In the genomic region with DNA sequence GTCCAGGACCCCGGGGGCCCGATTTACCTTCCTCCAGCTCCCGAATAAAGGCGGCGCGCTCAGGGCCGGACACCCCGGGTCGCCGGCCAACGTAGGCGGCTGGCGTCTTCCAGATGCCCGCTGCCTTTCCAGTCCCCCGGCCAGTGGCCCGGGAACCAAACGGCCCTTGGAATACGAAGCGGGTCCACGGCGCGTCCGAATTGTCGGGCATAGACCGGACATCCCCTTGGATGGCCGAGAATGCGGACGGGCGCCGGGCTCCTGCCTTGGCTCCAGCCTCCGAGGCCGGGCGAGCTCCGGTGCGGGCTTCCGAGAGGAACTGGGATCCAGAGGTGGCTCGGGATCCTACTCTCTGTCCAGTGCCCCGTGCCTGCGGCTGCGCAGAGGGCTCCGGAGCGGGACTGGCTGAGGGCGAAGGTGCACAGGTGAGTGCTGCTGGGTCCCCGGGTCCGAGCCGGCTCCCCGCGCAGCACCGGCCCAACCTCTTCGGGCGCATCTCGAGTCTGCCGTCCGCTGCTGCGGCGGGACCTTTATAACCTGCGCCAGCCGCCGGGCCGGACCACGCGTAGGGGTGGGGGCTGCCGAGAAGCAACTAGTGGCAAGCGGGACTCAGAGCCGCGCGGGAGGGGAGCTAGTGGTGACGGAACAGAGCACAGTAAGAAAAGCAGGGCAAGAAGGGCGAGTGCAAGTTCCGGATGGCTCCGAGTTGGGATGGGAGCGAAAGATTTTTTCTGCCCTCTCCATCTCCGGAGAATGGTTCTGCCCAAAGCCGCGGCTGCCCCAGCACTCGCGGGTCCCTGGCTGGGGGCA, we compare ENCODE assay signal across 8 cellular contexts. TPM values are rescaled to one million over a fixed set of nuclear protein-coding genes. Genes with fewer than 3 reads are reported as not detected.
DNase-seq lines count a peak whose midpoint lies in the region; ATAC-seq and TF ChIP-seq lines count a peak whose summit lies in the region.

A gene with protein sequence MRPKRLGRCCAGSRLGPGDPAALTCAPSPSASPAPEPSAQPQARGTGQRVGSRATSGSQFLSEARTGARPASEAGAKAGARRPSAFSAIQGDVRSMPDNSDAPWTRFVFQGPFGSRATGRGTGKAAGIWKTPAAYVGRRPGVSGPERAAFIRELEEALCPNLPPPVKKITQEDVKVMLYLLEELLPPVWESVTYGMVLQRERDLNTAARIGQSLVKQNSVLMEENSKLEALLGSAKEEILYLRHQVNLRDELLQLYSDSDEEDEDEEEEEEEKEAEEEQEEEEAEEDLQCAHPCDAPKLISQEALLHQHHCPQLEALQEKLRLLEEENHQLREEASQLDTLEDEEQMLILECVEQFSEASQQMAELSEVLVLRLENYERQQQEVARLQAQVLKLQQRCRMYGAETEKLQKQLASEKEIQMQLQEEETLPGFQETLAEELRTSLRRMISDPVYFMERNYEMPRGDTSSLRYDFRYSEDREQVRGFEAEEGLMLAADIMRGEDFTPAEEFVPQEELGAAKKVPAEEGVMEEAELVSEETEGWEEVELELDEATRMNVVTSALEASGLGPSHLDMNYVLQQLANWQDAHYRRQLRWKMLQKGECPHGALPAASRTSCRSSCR (minus strand): TSS at position 505 of the 810 bp plus-strand sequence. CDS start 9 bp downstream, at position 496.

- no peak for TF ChIP-seq CTCF in activated B cell treated with CpG ODN at 0.5 μM for 24 hours (IDR thresholded peaks at IDR 0.05)
- TF ChIP-seq CTCF in neural crest cell (conservative IDR thresholded peaks at IDR 0.05), result no peak

- DNase-seq in Right ventricle myocardium inferior (ENCODE audit: missing footprints), result peak; percentile 74
- DNase-seq in cardiac septum (ENCODE audit: low spot score), result no peak
- DNase-seq in activated B cell treated with CpG ODN at 0.5 μM for 24 hours, result peak; percentile 37
- peak; percentile 12 for DNase-seq in fibroblast of peridontal ligament (ENCODE audit: extremely low read depth)
- DNase-seq in neural crest cell (ENCODE audit: low read depth, low spot score), result peak; percentile 63

- intact Hi-C loops in Right ventricle myocardium inferior (cut with DNase I), result no loop called here
- intact Hi-C loops in cardiac septum (cut with DNase I), result loop anchor here (10.0 kb wide), 1 partner anchor 140 kb away; no protein-coding TSS in a partner anchor
- intact Hi-C loops in activated B cell treated with CpG ODN at 0.5 μM for 24 hours (cut with micrococcal nuclease), result loop anchor here (10.0 kb wide), 1 partner anchor 130 kb away; a partner anchor contains a TSS

- CTCF ChIA-PET in activated B cell treated with CpG ODN at 0.5 μM for 24 hours (lab: Charles Lee), result interaction anchor here (4.3 kb wide), 1 partner anchor 68 kb away, joined by 54 read pairs; no protein-coding TSS in a partner anchor

- no peaks in the 10 kb centered on the region for H3K9me3 Mint-ChIP-seq in activated B cell treated with CpG ODN at 0.5 μM for 24 hours
- no peaks in the 10 kb centered on the region for H3K9me3 Mint-ChIP-seq in neural crest cell

- POLR2A ChIA-PET in activated B cell treated with CpG ODN at 0.5 μM for 24 hours (lab: Charles Lee), result interaction anchor here (1.3 kb wide), 1 partner anchor 51 kb away, joined by 4 read pairs; no protein-coding TSS in a partner anchor

- ATAC-seq in Right ventricle myocardium inferior (no peak), activated B cell treated with CpG ODN at 0.5 μM for 24 hours (ENCODE audit: low read depth) (peak; percentile 22), GM21737 (IDR thresholded peaks at IDR 0.05; ENCODE audit: unreplicated experiment) (no peak), GM19395 (IDR thresholded peaks at IDR 0.05; ENCODE audit: unreplicated experiment) (no peak), GM19324 (IDR thresholded peaks at IDR 0.05; ENCODE audit: low FRiP score, unreplicated experiment) (no peak)

- H3K4me1 Mint-ChIP-seq in activated B cell treated with CpG ODN at 0.5 μM for 24 hours, result peaks cover 11% of the 10 kb centered on the region
- peaks cover 14% of the 10 kb centered on the region for H3K4me1 Mint-ChIP-seq in neural crest cell

- H3K27ac Mint-ChIP-seq in activated B cell treated with CpG ODN at 0.5 μM for 24 hours, result no peak within 1 kb of the TSS
- H3K27ac Mint-ChIP-seq in neural crest cell (ENCODE audit: unreplicated experiment), result peak within 1 kb of the TSS; percentile 97

- peaks cover 34% of the 10 kb centered on the region for H3K27me3 Mint-ChIP-seq in activated B cell treated with CpG ODN at 0.5 μM for 24 hours
- H3K27me3 Mint-ChIP-seq in neural crest cell (ENCODE audit: low read depth), result peaks cover 82% of the 10 kb centered on the region

- H3K36me3 Mint-ChIP-seq in activated B cell treated with CpG ODN at 0.5 μM for 24 hours (ENCODE audit: low read depth) (no peaks in the 10 kb centered on the region), neural crest cell (ENCODE audit: low read depth) (no peaks in the 10 kb centered on the region)

- H3K4me3 Mint-ChIP-seq in activated B cell treated with CpG ODN at 0.5 μM for 24 hours, result peak within 1 kb of the TSS; percentile 53
- peak within 1 kb of the TSS; percentile 83 for H3K4me3 Mint-ChIP-seq in neural crest cell

RNA-seq across cellular contexts. Expression of the gene that starts here (rescaled TPM):
- total RNA-seq in Right ventricle myocardium inferior (0.14 TPM), cardiac septum (0.08 TPM), activated B cell treated with CpG ODN at 0.5 μM for 24 hours (0.10 and 0.11 TPM in 2 replicates), neural crest cell (1.5 and 1.6 TPM in 2 replicates)

Comparison
In these comparisons a context has a peak if more than half of its experiments do, and no peak if none do; other contexts are left out.
1. Peak in DNase-seq in Right ventricle myocardium inferior; RNA of the gene not detected or under 1 TPM.
2. Peak in DNase-seq and ATAC-seq in activated B cell treated with CpG ODN at 0.5 μM for 24 hours; RNA of the gene not detected or under 1 TPM.